ENCODE assay signal across 1 cellular context in genomic region chr3:141250828-141251227, GRCh38.
TF ChIP-seq lines count a peak whose summit lies in the region.

No MANE protein-coding gene starts in this region.

TF ChIP-seq in SK-N-SH, 30 proteins besides CTCF, POLR2A, EP300 and RAD21 (continued from another document):
- no peak for TF ChIP-seq FOXM1 (IDR thresholded peaks at IDR 0.05; ENCODE audit: low read depth)
- no peak for TF ChIP-seq MEF2A (IDR thresholded peaks at IDR 0.05; ENCODE audit: borderline replicate concordance, low read depth)
- no peak for TF ChIP-seq ZBTB33 (IDR thresholded peaks at IDR 0.05; ENCODE audit: borderline replicate concordance, low read depth)
- TF ChIP-seq SMC3 (IDR thresholded peaks at IDR 0.05; ENCODE audit: low read depth, low read length), result no peak
- TF ChIP-seq PBX3 (IDR thresholded peaks at IDR 0.05), result no peak
- no peak for TF ChIP-seq NRF1 (IDR thresholded peaks at IDR 0.05; ENCODE audit: low read depth, low read length)
- no peak for TF ChIP-seq TCF12 (IDR thresholded peaks at IDR 0.05)
- TF ChIP-seq GATA2 (CRISPR knock-in tag; IDR thresholded peaks at IDR 0.05), result no peak
- TF ChIP-seq USF2 (IDR thresholded peaks at IDR 0.05; ENCODE audit: borderline replicate concordance, low read depth, low read length), result no peak
TF ChIP-seq in SK-N-SH: peak in this region for 0.
